30 cellular contexts compared by ENCODE assay signal in genomic region chr17:34401165-34401564, GRCh38. TPM values are rescaled to one million over a fixed set of nuclear protein-coding genes. Genes with fewer than 3 reads are reported as not detected.
DNase-seq lines count a peak whose midpoint lies in the region; ATAC-seq and TF ChIP-seq lines count a peak whose summit lies in the region.
"Had no signal": no experiment of that assay in that cellular context is flagged by ENCODE, and none has a peak within 500 bp of the region (broad histone marks: within the 10 kb centered on the region; RNA-seq: fewer than 3 reads in every experiment).

No MANE protein-coding gene starts in this region.

- no peak for TF ChIP-seq POLR2A in Peyer's patch (IDR thresholded peaks at IDR 0.05)

- no peaks in the 10 kb centered on the region for H3K9me3 ChIP-seq in Peyer's patch
- H3K9me3 ChIP-seq: spleen, uterus had no signal

- no peaks in the 10 kb centered on the region for H3K27me3 ChIP-seq in Peyer's patch
- H3K27me3 ChIP-seq: neural progenitor cell, spleen, uterus had no signal

- no peak for ATAC-seq in HG03432 (IDR thresholded peaks at IDR 0.05; ENCODE audit: unreplicated experiment)
- ATAC-seq in GM19351 (IDR thresholded peaks at IDR 0.05; ENCODE audit: unreplicated experiment): no peak
- ATAC-seq: right cardiac atrium; Right ventricle myocardium inferior; stimulated activated memory B cell treated with anti-CD40 and anti-IgM and Interleukin-4, amounts not matched to agents 10 μg/mL and 1 μg/mL and 100 μg/mL, for 72 hours; WTC11 had no signal

- H3K4me1 ChIP-seq in Peyer's patch: no peaks in the 10 kb centered on the region
- H3K4me1 ChIP-seq: uterus had no signal

- TF ChIP-seq CTCF in epithelial cell of esophagus (IDR thresholded peaks at IDR 0.05; ENCODE audit: insufficient read depth, low read depth, low read length, missing control alignments) (no peak), Peyer's patch (IDR thresholded peaks at IDR 0.05) (no peak)

- no peak overlapping the region for H3K4me3 ChIP-seq in epithelial cell of esophagus (ENCODE audit: low read length)
- H3K4me3 ChIP-seq in Peyer's patch: no peak overlapping the region
- H3K4me3 ChIP-seq: dorsolateral prefrontal cortex, neural progenitor cell, spleen, uterus had no signal

- DNase-seq in DMS79 treated with DMSO at 0.1 percent for 48 hours (lab: John Stamatoyannopoulos, UW) (peak; percentile 99), NCI-H1105 treated with DMSO at 0.1 percent for 48 hours (lab: John Stamatoyannopoulos, UW) (peak; percentile 93), NCI-H526 (lab: John Stamatoyannopoulos, UW) (peak; percentile 65 to 66), epithelial cell of esophagus (ENCODE audit: low read depth) (peak; percentile 20), Peyer's patch (no peak)
- DNase-seq: aorta; C1 segment of cervical spinal cord; central memory CD4-positive, alpha-beta T cell; dorsolateral prefrontal cortex; head of caudate nucleus; KBM-7; NCI-H1694 treated with DMSO at 0.1 percent for 48 hours; NCI-H524; OCI-M1; right cardiac atrium; spleen; stimulated activated CD4-positive, alpha-beta T cell treated with anti-CD3 and anti-CD28 coated beads, Interleukin-2, amount 100 ng/mL, for 48 hours; T-helper 9 cell; uterus had no signal

- no peak overlapping the region for H3K27ac ChIP-seq in Peyer's patch
- H3K27ac ChIP-seq: dorsolateral prefrontal cortex, neural progenitor cell, spleen, uterus had no signal

- no peaks in the 10 kb centered on the region for H3K36me3 ChIP-seq in Peyer's patch
- H3K36me3 ChIP-seq: neural progenitor cell, spleen, uterus had no signal

RNA-seq across cellular contexts. Expression of gene CCL1, which starts 38.1 kb away (rescaled TPM):
- total RNA-seq in Peyer's patch: not detected
- total RNA-seq: aorta, G401, HT1080, lung microvascular endothelial cell, right cardiac atrium, Right ventricle myocardium inferior, spleen, temporal lobe, uterus, WTC11 had no signal

RNA-seq across cellular contexts. Expression of gene CCL13, which starts 44.9 kb away (rescaled TPM):
- total RNA-seq in Peyer's patch: 10 to 100 TPM in 1 of 4 donors, 1 to 10 TPM in 2, not detected in 1; 1.9 to 79.2 (median 2.9) TPM
- total RNA-seq: activated T-helper 2 cell treated with anti-CD3 and anti-CD28 coated beads, Interferon-gamma antibody, Interleukin-2, Interleukin-4, amounts not matched to agents 10 μg/mL and 5 μg/mL and 100 μg/mL, durations not matched to agents 14 hours and 24 hours and 36 hours; dorsolateral prefrontal cortex; G401; HT1080; lung microvascular endothelial cell; spleen; WTC11 had no signal

Comparison
In these comparisons a context has a peak if more than half of its experiments do, and no peak if none do; other contexts are left out.
1. DNase-seq: peak in DMS79 treated with DMSO at 0.1 percent for 48 hours (single experiment), NCI-H1105 treated with DMSO at 0.1 percent for 48 hours (single experiment), NCI-H526 (2 of 2) and epithelial cell of esophagus (single experiment); none in Peyer's patch (0 of 3).